Comparison of ENCODE assay signal across 1 cellular context in the genomic region with DNA sequence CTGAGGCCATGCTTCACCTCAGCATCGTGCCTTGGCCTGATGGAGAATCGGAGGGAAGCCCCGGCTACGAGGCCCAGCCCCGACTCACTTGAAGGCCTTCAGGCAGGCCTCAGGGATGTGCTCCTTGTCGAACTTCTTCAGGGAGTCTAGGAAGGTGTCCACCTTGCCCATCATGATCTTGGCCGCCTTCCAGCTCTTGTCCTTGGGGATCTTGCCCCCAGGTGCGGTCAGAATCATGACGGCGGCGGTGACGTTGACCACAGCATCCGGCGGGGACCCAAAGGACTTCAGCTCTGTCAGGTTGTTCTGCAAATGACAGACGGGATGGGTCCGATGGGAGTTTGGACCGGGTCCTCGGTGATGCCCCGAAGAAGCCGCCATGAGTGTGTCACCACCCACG.
TF ChIP-seq lines count a peak whose summit lies in the region.

No MANE protein-coding gene starts in this region.

TF ChIP-seq in IMR-90, 13 proteins besides CTCF, POLR2A, EP300 and RAD21:
- TF ChIP-seq BHLHE40 (IDR thresholded peaks at IDR 0.05; ENCODE audit: low read depth, low read length) (no peak), NFE2L2 (IDR thresholded peaks at IDR 0.05; ENCODE audit: low read depth, low read length) (no peak), RCOR1 (IDR thresholded peaks at IDR 0.05; ENCODE audit: insufficient replicate concordance, low read length) (no peak), MAZ (IDR thresholded peaks at IDR 0.05; ENCODE audit: borderline replicate concordance, low read depth, low read length) (no peak), RFX5 (IDR thresholded peaks at IDR 0.05; ENCODE audit: low read depth, low read length) (no peak), CEBPB (IDR thresholded peaks at IDR 0.05; ENCODE audit: low read depth, low read length) (no peak), MXI1 (IDR thresholded peaks at IDR 0.05; ENCODE audit: borderline replicate concordance, low read depth, low read length) (no peak), FOS (IDR thresholded peaks at IDR 0.05; ENCODE audit: low read depth, low read length) (no peak), CHD1 (IDR thresholded peaks at IDR 0.05; ENCODE audit: low read depth, low read length) (no peak), MAFK (IDR thresholded peaks at IDR 0.05; ENCODE audit: low read depth, low read length) (no peak)
- TF ChIP-seq, protein P1, sequence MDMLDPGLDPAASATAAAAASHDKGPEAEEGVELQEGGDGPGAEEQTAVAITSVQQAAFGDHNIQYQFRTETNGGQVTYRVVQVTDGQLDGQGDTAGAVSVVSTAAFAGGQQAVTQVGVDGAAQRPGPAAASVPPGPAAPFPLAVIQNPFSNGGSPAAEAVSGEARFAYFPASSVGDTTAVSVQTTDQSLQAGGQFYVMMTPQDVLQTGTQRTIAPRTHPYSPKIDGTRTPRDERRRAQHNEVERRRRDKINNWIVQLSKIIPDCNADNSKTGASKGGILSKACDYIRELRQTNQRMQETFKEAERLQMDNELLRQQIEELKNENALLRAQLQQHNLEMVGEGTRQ (IDR thresholded peaks at IDR 0.05; ENCODE audit: low read depth, low read length), result no peak
- TF ChIP-seq, protein P2, sequence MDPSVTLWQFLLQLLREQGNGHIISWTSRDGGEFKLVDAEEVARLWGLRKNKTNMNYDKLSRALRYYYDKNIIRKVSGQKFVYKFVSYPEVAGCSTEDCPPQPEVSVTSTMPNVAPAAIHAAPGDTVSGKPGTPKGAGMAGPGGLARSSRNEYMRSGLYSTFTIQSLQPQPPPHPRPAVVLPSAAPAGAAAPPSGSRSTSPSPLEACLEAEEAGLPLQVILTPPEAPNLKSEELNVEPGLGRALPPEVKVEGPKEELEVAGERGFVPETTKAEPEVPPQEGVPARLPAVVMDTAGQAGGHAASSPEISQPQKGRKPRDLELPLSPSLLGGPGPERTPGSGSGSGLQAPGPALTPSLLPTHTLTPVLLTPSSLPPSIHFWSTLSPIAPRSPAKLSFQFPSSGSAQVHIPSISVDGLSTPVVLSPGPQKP (IDR thresholded peaks at IDR 0.05; ENCODE audit: borderline replicate concordance, low read depth, low read length), result no peak
